ENCODE assay signal across 1 cellular context in the genomic region with DNA sequence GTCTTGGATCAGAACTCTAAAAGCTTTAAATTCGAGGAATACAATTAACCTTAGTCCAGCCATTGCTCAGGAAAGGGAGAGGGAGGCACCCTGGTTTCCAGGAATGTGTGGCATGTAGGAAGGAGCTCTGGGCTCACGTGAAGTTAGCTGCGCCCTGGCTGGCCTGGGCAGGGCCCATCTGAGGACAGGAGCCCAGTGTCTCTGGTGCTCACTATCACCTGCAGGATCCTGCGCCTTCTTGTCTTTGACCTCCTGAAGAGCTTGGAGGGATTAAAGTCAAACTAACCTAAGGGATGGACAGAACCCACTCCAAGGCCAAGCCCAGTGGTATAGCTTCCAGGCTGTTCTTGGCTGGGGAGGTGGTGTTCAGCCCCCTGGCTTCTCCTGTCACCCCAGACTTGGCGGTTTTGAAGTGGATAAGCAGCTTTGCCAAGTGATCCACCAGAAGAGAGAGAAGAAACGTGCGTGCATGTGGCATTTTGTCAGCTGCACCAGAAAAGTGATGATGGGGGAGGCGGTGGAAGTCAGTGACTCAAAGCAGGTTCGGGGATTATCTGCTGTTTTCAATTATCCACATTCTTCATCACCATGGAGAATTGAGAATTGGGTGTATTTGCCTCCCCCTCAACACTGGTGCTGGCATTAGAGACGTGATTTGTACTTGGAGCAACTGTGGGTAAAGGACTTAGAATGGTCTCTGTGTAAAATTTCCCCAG.
TF ChIP-seq lines count a peak whose summit lies in the region.

No MANE protein-coding gene starts in this region.

TF ChIP-seq in HepG2, 621 proteins besides CTCF, POLR2A, EP300 and RAD21:
- TF ChIP-seq FOXA1 (IDR thresholded peaks at IDR 0.05): no peak
- TF ChIP-seq FOXA1 (CRISPR knock-in tag; IDR thresholded peaks at IDR 0.05): no peak
- no peak for TF ChIP-seq MYNN (CRISPR knock-in tag; IDR thresholded peaks at IDR 0.05; ENCODE audit: low read depth)
- TF ChIP-seq CHD2 (IDR thresholded peaks at IDR 0.05; ENCODE audit: low read depth, low read length): no peak
- no peak for TF ChIP-seq HNRNPL (IDR thresholded peaks at IDR 0.05; ENCODE audit: low read depth, low read length)
- TF ChIP-seq DMAP1 (CRISPR knock-in tag; IDR thresholded peaks at IDR 0.05): no peak
- no peak for TF ChIP-seq SMARCC2 (IDR thresholded peaks at IDR 0.05)
- no peak for TF ChIP-seq KLF13 (CRISPR knock-in tag; IDR thresholded peaks at IDR 0.05)
- no peak for TF ChIP-seq AHR (CRISPR knock-in tag; IDR thresholded peaks at IDR 0.05)
- peak; percentile 83 for TF ChIP-seq BHLHE40 (IDR thresholded peaks at IDR 0.05; ENCODE audit: low read length)
- TF ChIP-seq ZNF720 (CRISPR knock-in tag; IDR thresholded peaks at IDR 0.05): no peak
- TF ChIP-seq MIXL1 (CRISPR knock-in tag; IDR thresholded peaks at IDR 0.05): no peak
- no peak for TF ChIP-seq HOXA9 (CRISPR knock-in tag; IDR thresholded peaks at IDR 0.05; ENCODE audit: borderline replicate concordance)
- no peak for TF ChIP-seq FOSL1 (CRISPR knock-in tag; IDR thresholded peaks at IDR 0.05; ENCODE audit: borderline replicate concordance)
- no peak for TF ChIP-seq ZNF329 (CRISPR knock-in tag; IDR thresholded peaks at IDR 0.05; ENCODE audit: low read depth)
- no peak for TF ChIP-seq GATA4 (IDR thresholded peaks at IDR 0.05; ENCODE audit: borderline replicate concordance, low read depth)
- TF ChIP-seq, protein P1, sequence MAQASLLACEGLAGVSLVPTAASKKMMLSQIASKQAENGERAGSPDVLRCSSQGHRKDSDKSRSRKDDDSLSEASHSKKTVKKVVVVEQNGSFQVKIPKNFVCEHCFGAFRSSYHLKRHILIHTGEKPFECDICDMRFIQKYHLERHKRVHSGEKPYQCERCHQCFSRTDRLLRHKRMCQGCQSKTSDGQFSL (CRISPR knock-in tag; IDR thresholded peaks at IDR 0.05): no peak
- TF ChIP-seq, protein P2, sequence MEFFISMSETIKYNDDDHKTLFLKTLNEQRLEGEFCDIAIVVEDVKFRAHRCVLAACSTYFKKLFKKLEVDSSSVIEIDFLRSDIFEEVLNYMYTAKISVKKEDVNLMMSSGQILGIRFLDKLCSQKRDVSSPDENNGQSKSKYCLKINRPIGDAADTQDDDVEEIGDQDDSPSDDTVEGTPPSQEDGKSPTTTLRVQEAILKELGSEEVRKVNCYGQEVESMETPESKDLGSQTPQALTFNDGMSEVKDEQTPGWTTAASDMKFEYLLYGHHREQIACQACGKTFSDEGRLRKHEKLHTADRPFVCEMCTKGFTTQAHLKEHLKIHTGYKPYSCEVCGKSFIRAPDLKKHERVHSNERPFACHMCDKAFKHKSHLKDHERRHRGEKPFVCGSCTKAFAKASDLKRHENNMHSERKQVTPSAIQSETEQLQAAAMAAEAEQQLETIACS (CRISPR knock-in tag; IDR thresholded peaks at IDR 0.05): no peak
- peak; percentile 26; the same call in 1 of the 2 replicates for TF ChIP-seq BCL6 (CRISPR knock-in tag; IDR thresholded peaks at IDR 0.05)
- TF ChIP-seq, protein P3, sequence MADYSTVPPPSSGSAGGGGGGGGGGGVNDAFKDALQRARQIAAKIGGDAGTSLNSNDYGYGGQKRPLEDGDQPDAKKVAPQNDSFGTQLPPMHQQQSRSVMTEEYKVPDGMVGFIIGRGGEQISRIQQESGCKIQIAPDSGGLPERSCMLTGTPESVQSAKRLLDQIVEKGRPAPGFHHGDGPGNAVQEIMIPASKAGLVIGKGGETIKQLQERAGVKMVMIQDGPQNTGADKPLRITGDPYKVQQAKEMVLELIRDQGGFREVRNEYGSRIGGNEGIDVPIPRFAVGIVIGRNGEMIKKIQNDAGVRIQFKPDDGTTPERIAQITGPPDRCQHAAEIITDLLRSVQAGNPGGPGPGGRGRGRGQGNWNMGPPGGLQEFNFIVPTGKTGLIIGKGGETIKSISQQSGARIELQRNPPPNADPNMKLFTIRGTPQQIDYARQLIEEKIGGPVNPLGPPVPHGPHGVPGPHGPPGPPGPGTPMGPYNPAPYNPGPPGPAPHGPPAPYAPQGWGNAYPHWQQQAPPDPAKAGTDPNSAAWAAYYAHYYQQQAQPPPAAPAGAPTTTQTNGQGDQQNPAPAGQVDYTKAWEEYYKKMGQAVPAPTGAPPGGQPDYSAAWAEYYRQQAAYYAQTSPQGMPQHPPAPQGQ (CRISPR knock-in tag; IDR thresholded peaks at IDR 0.05; ENCODE audit: borderline replicate concordance): no peak
- TF ChIP-seq ZNF557 (CRISPR knock-in tag; IDR thresholded peaks at IDR 0.05): no peak
- TF ChIP-seq, protein P4, sequence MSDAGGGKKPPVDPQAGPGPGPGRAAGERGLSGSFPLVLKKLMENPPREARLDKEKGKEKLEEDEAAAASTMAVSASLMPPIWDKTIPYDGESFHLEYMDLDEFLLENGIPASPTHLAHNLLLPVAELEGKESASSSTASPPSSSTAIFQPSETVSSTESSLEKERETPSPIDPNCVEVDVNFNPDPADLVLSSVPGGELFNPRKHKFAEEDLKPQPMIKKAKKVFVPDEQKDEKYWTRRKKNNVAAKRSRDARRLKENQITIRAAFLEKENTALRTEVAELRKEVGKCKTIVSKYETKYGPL (CRISPR knock-in tag; IDR thresholded peaks at IDR 0.05): no peak
- TF ChIP-seq TEAD3 (CRISPR knock-in tag; optimal IDR thresholded peaks at IDR 0.05; ENCODE audit: borderline replicate concordance): peak; percentile 83
